21 cellular contexts compared by ENCODE assay signal in the genomic region with DNA sequence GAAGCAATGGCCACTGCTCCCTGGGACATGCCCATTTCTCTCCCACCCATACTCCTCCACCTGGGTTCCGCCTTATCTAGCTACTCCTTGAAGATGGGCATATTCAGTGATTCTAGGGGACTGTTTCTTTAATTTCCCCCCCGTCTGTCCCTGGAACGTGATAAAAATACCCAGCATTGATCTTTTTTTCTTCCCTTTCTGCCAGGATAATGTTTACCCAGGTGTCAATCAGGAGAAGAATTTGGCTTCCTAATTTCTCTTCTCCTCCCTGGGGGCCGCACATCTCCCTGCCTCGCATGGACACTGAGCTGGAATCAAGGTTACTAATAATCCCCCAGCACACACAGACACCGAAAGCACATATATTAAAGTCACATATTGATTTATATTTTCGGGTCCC. TPM values are rescaled to one million over a fixed set of nuclear protein-coding genes. Genes with fewer than 3 reads are reported as not detected.
"Had no signal": no experiment of that assay in that cellular context is flagged by ENCODE, and none has a peak within 500 bp of the region (broad histone marks: within the 10 kb centered on the region; RNA-seq: fewer than 3 reads in every experiment).

No MANE protein-coding gene starts in this region.

- H3K27ac Mint-ChIP-seq: activated CD4-positive, alpha-beta memory T cell treated with anti-CD3 and anti-CD28 coated beads for 36 hours; activated CD4-positive, alpha-beta T cell treated with anti-CD3 and anti-CD28 coated beads, Interleukin-2, amount 10 ng/mL, durations not matched to agents 7 days and 5 days; activated naive CD4-positive, alpha-beta T cell treated with anti-CD3 and anti-CD28 coated beads for 36 hours; activated naive CD8-positive, alpha-beta T cell; T-cell had no signal

- H3K36me3 Mint-ChIP-seq: activated CD4-positive, alpha-beta memory T cell treated with anti-CD3 and anti-CD28 coated beads for 36 hours; activated naive CD8-positive, alpha-beta T cell; T-cell had no signal

- H3K4me3 Mint-ChIP-seq: activated CD4-positive, alpha-beta memory T cell treated with anti-CD3 and anti-CD28 coated beads for 36 hours; activated CD4-positive, alpha-beta T cell treated with anti-CD3 and anti-CD28 coated beads, Interleukin-2, amount 10 ng/mL, durations not matched to agents 7 days and 5 days; activated naive CD4-positive, alpha-beta T cell treated with anti-CD3 and anti-CD28 coated beads for 36 hours; activated T-cell treated with anti-CD3 and anti-CD28 coated beads, Interleukin-2, amount 50 U/mL, for 4 hours; T-cell had no signal

- H3K9me3 Mint-ChIP-seq: activated CD4-positive, alpha-beta memory T cell treated with anti-CD3 and anti-CD28 coated beads for 36 hours; activated CD4-positive, alpha-beta T cell treated with anti-CD3 and anti-CD28 coated beads, Interleukin-2, amount 10 ng/mL, durations not matched to agents 7 days and 5 days; activated naive CD4-positive, alpha-beta T cell treated with anti-CD3 and anti-CD28 coated beads for 36 hours; activated T-cell treated with anti-CD3 and anti-CD28 coated beads, Interleukin-2, amount 50 U/mL, for 4 hours; T-cell had no signal

- DNase-seq: activated CD4-positive, alpha-beta memory T cell treated with anti-CD3 and anti-CD28 coated beads for 36 hours; activated CD4-positive, alpha-beta T cell treated with anti-CD3 and anti-CD28 coated beads, Interleukin-2, amount 10 ng/mL, durations not matched to agents 7 days and 5 days; activated CD4-positive, CD25-positive, alpha-beta regulatory T cell; activated CD8-positive, alpha-beta memory T cell treated with anti-CD3 and anti-CD28 coated beads for 24 hours; activated gamma-delta T cell; activated naive CD4-positive, alpha-beta T cell treated with anti-CD3 and anti-CD28 coated beads for 36 hours; activated T-cell treated with anti-CD3 and anti-CD28 coated beads, Interleukin-2, amount 50 U/mL, for 4 hours; cerebellar nuclear complex; KG1; NCI-H1092; NCI-H1436; NCI-H1694 treated with DMSO at 0.1 percent for 48 hours; NCI-H2029 treated with DMSO at 0.1 percent for 48 hours; NCI-H524 treated with DMSO at 0.1 percent for 48 hours; NCI-H748 treated with DMSO at 0.1 percent for 48 hours; NK-92 treated with Interleukin-12 subunit alpha and Interleukin-12 subunit beta, amount 100 ng/mL, for 24 hours; RPMI8226; T-cell; T-helper 2 cell; T1000 had no signal

RNA-seq across cellular contexts. Expression of gene C1QL1, which starts 48.1 kb away (rescaled TPM):
- total RNA-seq: activated T-cell treated with anti-CD3 and anti-CD28 coated beads, Interleukin-2, amount 50 U/mL, for 4 hours; T-cell had no signal
